22 cellular contexts compared by ENCODE assay signal in genomic region chr19:30888937-30889336, GRCh38.
A peak's percentile ranks its signal among the peaks of the same experiment; 100 is the strongest.
DNase-seq lines count a peak whose midpoint lies in the region; TF ChIP-seq lines count a peak whose summit lies in the region.
"Had no signal": no experiment of that assay in that cellular context is flagged by ENCODE, and none has a peak within 500 bp of the region (broad histone marks: within the 10 kb centered on the region; RNA-seq: fewer than 3 reads in every experiment).

No MANE protein-coding gene starts in this region.

- no peaks in the 10 kb centered on the region for H4K20me1 ChIP-seq in H9 (ENCODE audit: control insufficient read depth, insufficient read depth, insufficient read length)
- H4K20me1 ChIP-seq: BLaER1 treated with 17β-estradiol and CSF1 and Interleukin-3, amounts not matched to agents 10 nM and 100 nM had no signal

- no peaks in the 10 kb centered on the region for H3K79me2 ChIP-seq in H9 (ENCODE audit: insufficient read depth, low read length)

- H4K5ac ChIP-seq in H9 (ENCODE audit: insufficient read length, low read depth, low read length) = no peak overlapping the region

- H3K4me3 ChIP-seq in endodermal cell (ENCODE audit: low read length) (no peak overlapping the region), uterus (no peak overlapping the region)
- H3K4me3 ChIP-seq: A549; BLaER1 treated with 17β-estradiol and CSF1 and Interleukin-3, amounts not matched to agents 10 nM and 100 nM; GM12878 had no signal

- no peak overlapping the region for H3K56ac ChIP-seq in H9 (ENCODE audit: insufficient read length, low read depth, low read length)

- H3K9me3 ChIP-seq in H9 (ENCODE audit: control insufficient read depth, low read depth, low read length) = no peaks in the 10 kb centered on the region
- H3K9me3 ChIP-seq in endodermal cell (ENCODE audit: control insufficient read depth, low read length) = no peaks in the 10 kb centered on the region
- no peaks in the 10 kb centered on the region for H3K9me3 ChIP-seq in uterus
- H3K9me3 ChIP-seq: Caco-2 had no signal

- no peak overlapping the region for H4K91ac ChIP-seq in H9 (ENCODE audit: insufficient read length, low read depth, low read length)

- no peak overlapping the region for H2BK15ac ChIP-seq in H9 (ENCODE audit: low read depth, low read length)

- H3K27me3 Mint-ChIP-seq in H9 (ENCODE audit: low read depth) (peaks cover 2% of the 10 kb centered on the region; the same call in 1 of the 2 replicates), endodermal cell (ENCODE audit: insufficient read depth) (no peaks in the 10 kb centered on the region)
- H3K27me3 Mint-ChIP-seq: B cell had no signal

- H2BK120ac ChIP-seq in H9 (ENCODE audit: low read depth, low read length, poor library complexity, severe bottlenecking) = no peak overlapping the region

- H2AFZ ChIP-seq in H9 (ENCODE audit: low read length) = no peak overlapping the region

- H3K9me3 Mint-ChIP-seq in H9 = no peaks in the 10 kb centered on the region; a peak in 1 of 5 replicates
- H3K9me3 Mint-ChIP-seq in endodermal cell = no peaks in the 10 kb centered on the region
- H3K9me3 Mint-ChIP-seq: CD4-positive, alpha-beta T cell; CD8-positive, alpha-beta T cell had no signal

- H3K36me3 Mint-ChIP-seq in H9 (ENCODE audit: insufficient read depth in 1 of 3, low read depth in 3 of 3) (peaks cover 0 to 2% (median 0%) of the 10 kb centered on the region in 3 experiments; a peak in 1 of 7 replicates), endodermal cell (ENCODE audit: low read depth) (no peaks in the 10 kb centered on the region)
- H3K36me3 Mint-ChIP-seq: CD8-positive, alpha-beta T cell had no signal

- no peaks in the 10 kb centered on the region for H3K79me1 ChIP-seq in H9 (ENCODE audit: insufficient read depth, low read depth, low read length, poor library complexity, severe bottlenecking)

- H3K4ac ChIP-seq in H9 (ENCODE audit: low read depth, low read length) = no peak overlapping the region

- H3K4me1 Mint-ChIP-seq in H9 (peaks cover 2 to 3% of the 10 kb centered on the region in 2 experiments; a peak in 3 of 4 replicates), endodermal cell (peaks cover 7% of the 10 kb centered on the region)
- H3K4me1 Mint-ChIP-seq: B cell had no signal

- DNase-seq in activated CD8-positive, alpha-beta memory T cell treated with anti-CD3 and anti-CD28 coated beads for 24 hours = peak; percentile 4
- DNase-seq in activated CD8-positive, alpha-beta memory T cell treated with anti-CD3 and anti-CD28 coated beads, Interleukin-2, amount 50 U/mL, for 48 hours = no peak
- DNase-seq in H9 (peak; percentile 39), endodermal cell (peak; percentile 58), uterus (no peak), NCI-H146 (lab: John Stamatoyannopoulos, UW) (no peak), SIG-M5 treated with dmso at 0.1 percent for 504 hours (lab: John Stamatoyannopoulos, UW; ENCODE audit: unreplicated experiment) (no peak), DMS79 treated with DMSO at 0.1 percent for 48 hours (lab: John Stamatoyannopoulos, UW) (no peak)
- DNase-seq: AML-193; Caco-2; Calu3; CD4-positive, alpha-beta T cell; CD8-positive, alpha-beta T cell; DND-41; EL; GDM1 had no signal

- no peak for TF ChIP-seq POLR2A in uterus (IDR thresholded peaks at IDR 0.05)

- no peak overlapping the region for H2BK5ac ChIP-seq in H9 (ENCODE audit: insufficient read length, low read length)

- H3K9ac ChIP-seq in H9 (ENCODE audit: extremely low read depth, insufficient read length, low read length) (no peak overlapping the region), endodermal cell (ENCODE audit: extremely low read depth, low read length, poor library complexity, severe bottlenecking) (no peak overlapping the region)
- H3K9ac ChIP-seq: BLaER1 treated with 17β-estradiol and CSF1 and Interleukin-3, amounts not matched to agents 10 nM and 100 nM had no signal

- no peak overlapping the region for H3K4me2 ChIP-seq in H9 (ENCODE audit: insufficient read depth, insufficient read length, low read length)
- H3K4me2 ChIP-seq: A549 had no signal

- H3K4me1 ChIP-seq in H9 (ENCODE audit: insufficient read depth, low read length) = no peaks in the 10 kb centered on the region
- H3K4me1 ChIP-seq in endodermal cell (ENCODE audit: control insufficient read depth, insufficient read depth, low read length) = no peaks in the 10 kb centered on the region
- no peaks in the 10 kb centered on the region for H3K4me1 ChIP-seq in uterus
- H3K4me1 ChIP-seq: A549, Caco-2 had no signal

- no peak overlapping the region for H3T11ph ChIP-seq in H9 (ENCODE audit: low read length)

- H2BK12ac ChIP-seq in H9 (ENCODE audit: insufficient read length, low read depth, low read length) = no peak overlapping the region

- WGBS in H9 (ENCODE audit: extremely low coverage, insufficient read length, low lambda C conversion rate) = no CpG with 5 or more reads among the region's 2 CpGs
- WGBS in endodermal cell (ENCODE audit: insufficient coverage in 1 of 2, insufficient read length in 1 of 2), 2 experiments = 83 to 96% methylated on average over 1 to 2 of the region's 2 CpGs

- no peak overlapping the region for H4K8ac ChIP-seq in H9 (replicated peaks; ENCODE audit: insufficient read length, low read depth, low read length)

- H3K4me3 Mint-ChIP-seq in H9 (no peak overlapping the region), endodermal cell (no peak overlapping the region)
- H3K4me3 Mint-ChIP-seq: B cell; CD4-positive, alpha-beta T cell; CD8-positive, alpha-beta T cell had no signal

- no peaks in the 10 kb centered on the region for H3K23me2 ChIP-seq in H9 (ENCODE audit: insufficient read length, low read depth, low read length, poor library complexity, severe bottlenecking)

- H3K27me3 ChIP-seq in H9 (ENCODE audit: insufficient read depth, low read length) = no peaks in the 10 kb centered on the region
- H3K27me3 ChIP-seq in endodermal cell (ENCODE audit: control insufficient read depth, insufficient read depth, low read length, poor library complexity, severe bottlenecking) = no peaks in the 10 kb centered on the region
- H3K27me3 ChIP-seq in uterus = no peaks in the 10 kb centered on the region
- H3K27me3 ChIP-seq: BLaER1 treated with 17β-estradiol and CSF1 and Interleukin-3, amounts not matched to agents 10 nM and 100 nM had no signal

- H3K27ac ChIP-seq in H9 (ENCODE audit: insufficient read length, low read depth, low read length) (no peak overlapping the region), endodermal cell (ENCODE audit: low read depth, low read length) (no peak overlapping the region), uterus (peak overlapping the region; percentile 45 to 60)
- H3K27ac ChIP-seq: 22Rv1; A549; BLaER1 treated with 17β-estradiol and CSF1 and Interleukin-3, amounts not matched to agents 10 nM and 100 nM; C4-2B had no signal

- intact Hi-C loops in uterus (cut with DNase I; ENCODE audit: low total_unique reads) = no loop called here

- no peaks in the 10 kb centered on the region for H3K36me3 ChIP-seq in endodermal cell (ENCODE audit: control insufficient read depth, insufficient read depth, low read length)
- no peaks in the 10 kb centered on the region for H3K36me3 ChIP-seq in uterus
- H3K36me3 ChIP-seq: BLaER1 treated with 17β-estradiol and CSF1 and Interleukin-3, amounts not matched to agents 10 nM and 100 nM had no signal

- H3K23ac ChIP-seq in H9 (ENCODE audit: insufficient read length, low read depth, low read length) = no peak overlapping the region

- no peak overlapping the region for H3K14ac ChIP-seq in H9 (ENCODE audit: insufficient read depth, low read length)

- no peak overlapping the region for H3K18ac ChIP-seq in H9 (ENCODE audit: insufficient read length, low read depth, low read length)

- peak; percentile 31; the same call in 2 of the 3 replicates for TF ChIP-seq CTCF in H9 (conservative IDR thresholded peaks at IDR 0.05)
- peak; percentile 43 for TF ChIP-seq CTCF in endodermal cell (conservative IDR thresholded peaks at IDR 0.05)
- TF ChIP-seq CTCF in uterus (IDR thresholded peaks at IDR 0.05) = no peak

- no peak overlapping the region for H3K27ac Mint-ChIP-seq in H9
- H3K27ac Mint-ChIP-seq in endodermal cell = no peak overlapping the region
- H3K27ac Mint-ChIP-seq: B cell; CD4-positive, alpha-beta T cell; CD8-positive, alpha-beta T cell had no signal

- no peak overlapping the region for H2AK5ac ChIP-seq in H9 (ENCODE audit: insufficient read length, low read length)

- H2BK20ac ChIP-seq in H9 (ENCODE audit: low read depth, low read length, poor library complexity, severe bottlenecking) = no peak overlapping the region

Comparison
In these comparisons a context has a peak if more than half of its experiments do, and no peak if none do; other contexts are left out.
1. DNase-seq: peak in activated CD8-positive, alpha-beta memory T cell treated with anti-CD3 and anti-CD28 coated beads for 24 hours (single experiment), H9 (single experiment) and endodermal cell (single experiment); none in activated CD8-positive, alpha-beta memory T cell treated with anti-CD3 and anti-CD28 coated beads, Interleukin-2, amount 50 U/mL, for 48 hours (single experiment), uterus (0 of 2), NCI-H146 (single experiment), SIG-M5 treated with dmso at 0.1 percent for 504 hours (single experiment) and DMS79 treated with DMSO at 0.1 percent for 48 hours (single experiment).
2. H3K27ac ChIP-seq: peak in uterus (2 of 2); none in H9 (single experiment) and endodermal cell (single experiment).
3. CTCF ChIP-seq: peak in H9 (single experiment) and endodermal cell (single experiment); none in uterus (0 of 4).